1 cellular context compared by ENCODE assay signal in the genomic region with DNA sequence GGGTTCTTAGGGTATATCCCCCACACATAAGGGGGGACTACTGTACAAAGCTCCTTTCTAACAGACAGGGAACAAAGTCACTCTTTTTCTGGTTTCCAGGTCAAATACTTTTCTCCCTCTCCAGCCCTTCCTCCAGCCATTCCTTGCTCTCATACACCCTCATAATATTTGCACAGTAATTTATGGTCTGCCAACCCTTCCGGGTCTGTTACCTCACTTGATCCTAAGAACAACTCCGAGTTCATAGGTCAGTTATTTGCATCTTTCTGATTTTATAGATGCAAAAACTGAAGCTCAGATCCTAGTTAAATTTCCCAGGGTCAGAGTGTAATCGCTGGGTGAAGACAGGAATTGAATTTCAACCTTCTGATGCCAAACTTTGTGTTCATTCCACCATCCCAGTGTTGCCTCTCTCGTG.
TF ChIP-seq lines count a peak whose summit lies in the region.

No MANE protein-coding gene starts in this region.

TF ChIP-seq in HepG2, 621 proteins besides CTCF, POLR2A, EP300 and RAD21 (continued from another document and continues in another):
- TF ChIP-seq, protein P1, sequence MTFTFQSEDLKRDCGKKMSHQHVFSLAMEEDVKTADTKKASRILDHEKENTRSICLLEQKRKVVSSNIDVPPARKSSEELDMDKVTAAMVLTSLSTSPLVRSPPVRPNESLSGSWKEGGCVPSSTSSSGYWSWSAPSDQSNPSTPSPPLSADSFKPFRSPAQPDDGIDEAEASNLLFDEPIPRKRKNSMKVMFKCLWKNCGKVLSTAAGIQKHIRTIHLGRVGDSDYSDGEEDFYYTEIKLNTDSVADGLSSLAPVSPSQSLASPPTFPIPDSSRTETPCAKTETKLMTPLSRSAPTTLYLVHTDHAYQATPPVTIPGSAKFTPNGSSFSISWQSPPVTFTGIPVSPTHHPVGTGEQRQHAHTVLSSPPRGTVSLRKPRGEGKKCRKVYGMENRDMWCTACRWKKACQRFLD (CRISPR knock-in tag; IDR thresholded peaks at IDR 0.05; ENCODE audit: borderline replicate concordance): no peak
- TF ChIP-seq ELF3 (CRISPR knock-in tag; IDR thresholded peaks at IDR 0.05) (peak; percentile 95), YY1 (IDR thresholded peaks at IDR 0.05; ENCODE audit: insufficient read depth, insufficient replicate concordance, low read depth, low read length) (no peak), ZNF776 (CRISPR knock-in tag; IDR thresholded peaks at IDR 0.05) (no peak), GPN1 (CRISPR knock-in tag; IDR thresholded peaks at IDR 0.05; ENCODE audit: borderline replicate concordance) (no peak), GATA4 (IDR thresholded peaks at IDR 0.05; ENCODE audit: borderline replicate concordance, low read depth) (peak; percentile 19; the same call in 1 of the 2 replicates), GATAD1 (CRISPR knock-in tag; IDR thresholded peaks at IDR 0.05) (0 out of 2 replicates have a peak, but pooled peaks have one; percentile 23), TSC22D2 (CRISPR knock-in tag; IDR thresholded peaks at IDR 0.05; ENCODE audit: borderline replicate concordance) (no peak), ZFP36L1 (CRISPR knock-in tag; IDR thresholded peaks at IDR 0.05) (no peak), ZNF12 (CRISPR knock-in tag; IDR thresholded peaks at IDR 0.05) (peak; percentile 81; the same call in 1 of the 2 replicates), TEAD3 (CRISPR knock-in tag; optimal IDR thresholded peaks at IDR 0.05; ENCODE audit: borderline replicate concordance) (peak; percentile 76), ZNF329 (CRISPR knock-in tag; IDR thresholded peaks at IDR 0.05; ENCODE audit: low read depth) (no peak), ZNF354B (CRISPR knock-in tag; IDR thresholded peaks at IDR 0.05) (no peak), NR2F2 (IDR thresholded peaks at IDR 0.05; ENCODE audit: borderline replicate concordance, low read depth) (peak; percentile 58), NR3C1 (CRISPR knock-in tag; IDR thresholded peaks at IDR 0.05) (no peak), MED13 (CRISPR knock-in tag; IDR thresholded peaks at IDR 0.05) (no peak), ZNF839 (CRISPR knock-in tag; IDR thresholded peaks at IDR 0.05; ENCODE audit: borderline replicate concordance) (no peak), NCOA2 (CRISPR knock-in tag; IDR thresholded peaks at IDR 0.05) (peak; percentile 89), ZNF773 (CRISPR knock-in tag; IDR thresholded peaks at IDR 0.05; ENCODE audit: borderline replicate concordance) (no peak), ZFP62 (CRISPR knock-in tag; IDR thresholded peaks at IDR 0.05) (no peak), DPF2 (CRISPR knock-in tag; IDR thresholded peaks at IDR 0.05; ENCODE audit: borderline replicate concordance, low read depth) (0 out of 2 replicates have a peak, but pooled peaks have one; percentile 41), ZKSCAN1 (IDR thresholded peaks at IDR 0.05; ENCODE audit: low read length) (no peak), SNRNP70 (IDR thresholded peaks at IDR 0.05; ENCODE audit: low read depth, low read length) (no peak), FOSL1 (CRISPR knock-in tag; IDR thresholded peaks at IDR 0.05; ENCODE audit: borderline replicate concordance) (no peak)
- TF ChIP-seq, protein P2, sequence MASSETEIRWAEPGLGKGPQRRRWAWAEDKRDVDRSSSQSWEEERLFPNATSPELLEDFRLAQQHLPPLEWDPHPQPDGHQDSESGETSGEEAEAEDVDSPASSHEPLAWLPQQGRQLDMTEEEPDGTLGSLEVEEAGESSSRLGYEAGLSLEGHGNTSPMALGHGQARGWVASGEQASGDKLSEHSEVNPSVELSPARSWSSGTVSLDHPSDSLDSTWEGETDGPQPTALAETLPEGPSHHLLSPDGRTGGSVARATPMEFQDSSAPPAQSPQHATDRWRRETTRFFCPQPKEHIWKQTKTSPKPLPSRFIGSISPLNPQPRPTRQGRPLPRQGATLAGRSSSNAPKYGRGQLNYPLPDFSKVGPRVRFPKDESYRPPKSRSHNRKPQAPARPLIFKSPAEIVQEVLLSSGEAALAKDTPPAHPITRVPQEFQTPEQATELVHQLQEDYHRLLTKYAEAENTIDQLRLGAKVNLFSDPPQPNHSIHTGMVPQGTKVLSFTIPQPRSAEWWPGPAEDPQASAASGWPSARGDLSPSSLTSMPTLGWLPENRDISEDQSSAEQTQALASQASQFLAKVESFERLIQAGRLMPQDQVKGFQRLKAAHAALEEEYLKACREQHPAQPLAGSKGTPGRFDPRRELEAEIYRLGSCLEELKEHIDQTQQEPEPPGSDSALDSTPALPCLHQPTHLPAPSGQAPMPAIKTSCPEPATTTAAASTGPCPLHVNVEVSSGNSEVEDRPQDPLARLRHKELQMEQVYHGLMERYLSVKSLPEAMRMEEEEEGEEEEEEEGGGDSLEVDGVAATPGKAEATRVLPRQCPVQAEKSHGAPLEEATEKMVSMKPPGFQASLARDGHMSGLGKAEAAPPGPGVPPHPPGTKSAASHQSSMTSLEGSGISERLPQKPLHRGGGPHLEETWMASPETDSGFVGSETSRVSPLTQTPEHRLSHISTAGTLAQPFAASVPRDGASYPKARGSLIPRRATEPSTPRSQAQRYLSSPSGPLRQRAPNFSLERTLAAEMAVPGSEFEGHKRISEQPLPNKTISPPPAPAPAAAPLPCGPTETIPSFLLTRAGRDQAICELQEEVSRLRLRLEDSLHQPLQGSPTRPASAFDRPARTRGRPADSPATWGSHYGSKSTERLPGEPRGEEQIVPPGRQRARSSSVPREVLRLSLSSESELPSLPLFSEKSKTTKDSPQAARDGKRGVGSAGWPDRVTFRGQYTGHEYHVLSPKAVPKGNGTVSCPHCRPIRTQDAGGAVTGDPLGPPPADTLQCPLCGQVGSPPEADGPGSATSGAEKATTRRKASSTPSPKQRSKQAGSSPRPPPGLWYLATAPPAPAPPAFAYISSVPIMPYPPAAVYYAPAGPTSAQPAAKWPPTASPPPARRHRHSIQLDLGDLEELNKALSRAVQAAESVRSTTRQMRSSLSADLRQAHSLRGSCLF (CRISPR knock-in tag; IDR thresholded peaks at IDR 0.05; ENCODE audit: borderline replicate concordance): no peak
- TF ChIP-seq, protein P3, sequence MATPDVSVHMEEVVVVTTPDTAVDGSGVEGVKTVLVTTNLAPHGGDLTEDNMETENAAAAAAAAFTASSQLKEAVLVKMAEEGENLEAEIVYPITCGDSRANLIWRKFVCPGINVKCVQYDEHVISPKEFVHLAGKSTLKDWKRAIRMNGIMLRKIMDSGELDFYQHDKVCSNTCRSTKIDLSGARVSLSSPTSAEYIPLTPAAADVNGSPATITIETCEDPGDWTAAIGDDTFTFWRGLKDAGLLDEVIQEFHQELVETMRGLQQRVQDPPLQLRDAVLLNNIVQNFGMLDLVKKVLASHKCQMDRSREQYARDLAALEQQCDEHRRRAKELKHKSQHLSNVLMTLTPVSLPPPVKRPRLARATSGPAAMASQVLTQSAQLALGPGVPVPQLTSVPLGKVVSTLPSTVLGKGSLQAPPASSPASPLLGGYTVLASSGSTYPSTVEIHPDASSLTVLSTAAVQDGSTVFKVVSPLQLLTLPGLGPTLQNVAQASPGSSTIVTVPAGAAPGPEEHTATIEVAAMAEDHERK (CRISPR knock-in tag; IDR thresholded peaks at IDR 0.05; ENCODE audit: low read depth): no peak
- TF ChIP-seq, protein P4, sequence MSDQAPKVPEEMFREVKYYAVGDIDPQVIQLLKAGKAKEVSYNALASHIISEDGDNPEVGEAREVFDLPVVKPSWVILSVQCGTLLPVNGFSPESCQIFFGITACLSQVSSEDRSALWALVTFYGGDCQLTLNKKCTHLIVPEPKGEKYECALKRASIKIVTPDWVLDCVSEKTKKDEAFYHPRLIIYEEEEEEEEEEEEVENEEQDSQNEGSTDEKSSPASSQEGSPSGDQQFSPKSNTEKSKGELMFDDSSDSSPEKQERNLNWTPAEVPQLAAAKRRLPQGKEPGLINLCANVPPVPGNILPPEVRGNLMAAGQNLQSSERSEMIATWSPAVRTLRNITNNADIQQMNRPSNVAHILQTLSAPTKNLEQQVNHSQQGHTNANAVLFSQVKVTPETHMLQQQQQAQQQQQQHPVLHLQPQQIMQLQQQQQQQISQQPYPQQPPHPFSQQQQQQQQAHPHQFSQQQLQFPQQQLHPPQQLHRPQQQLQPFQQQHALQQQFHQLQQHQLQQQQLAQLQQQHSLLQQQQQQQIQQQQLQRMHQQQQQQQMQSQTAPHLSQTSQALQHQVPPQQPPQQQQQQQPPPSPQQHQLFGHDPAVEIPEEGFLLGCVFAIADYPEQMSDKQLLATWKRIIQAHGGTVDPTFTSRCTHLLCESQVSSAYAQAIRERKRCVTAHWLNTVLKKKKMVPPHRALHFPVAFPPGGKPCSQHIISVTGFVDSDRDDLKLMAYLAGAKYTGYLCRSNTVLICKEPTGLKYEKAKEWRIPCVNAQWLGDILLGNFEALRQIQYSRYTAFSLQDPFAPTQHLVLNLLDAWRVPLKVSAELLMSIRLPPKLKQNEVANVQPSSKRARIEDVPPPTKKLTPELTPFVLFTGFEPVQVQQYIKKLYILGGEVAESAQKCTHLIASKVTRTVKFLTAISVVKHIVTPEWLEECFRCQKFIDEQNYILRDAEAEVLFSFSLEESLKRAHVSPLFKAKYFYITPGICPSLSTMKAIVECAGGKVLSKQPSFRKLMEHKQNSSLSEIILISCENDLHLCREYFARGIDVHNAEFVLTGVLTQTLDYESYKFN (CRISPR knock-in tag; conservative IDR thresholded peaks at IDR 0.05): peak; percentile 84
- TF ChIP-seq, protein P5, sequence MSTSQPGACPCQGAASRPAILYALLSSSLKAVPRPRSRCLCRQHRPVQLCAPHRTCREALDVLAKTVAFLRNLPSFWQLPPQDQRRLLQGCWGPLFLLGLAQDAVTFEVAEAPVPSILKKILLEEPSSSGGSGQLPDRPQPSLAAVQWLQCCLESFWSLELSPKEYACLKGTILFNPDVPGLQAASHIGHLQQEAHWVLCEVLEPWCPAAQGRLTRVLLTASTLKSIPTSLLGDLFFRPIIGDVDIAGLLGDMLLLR (CRISPR knock-in tag; IDR thresholded peaks at IDR 0.05): no peak
- TF ChIP-seq, protein P6, sequence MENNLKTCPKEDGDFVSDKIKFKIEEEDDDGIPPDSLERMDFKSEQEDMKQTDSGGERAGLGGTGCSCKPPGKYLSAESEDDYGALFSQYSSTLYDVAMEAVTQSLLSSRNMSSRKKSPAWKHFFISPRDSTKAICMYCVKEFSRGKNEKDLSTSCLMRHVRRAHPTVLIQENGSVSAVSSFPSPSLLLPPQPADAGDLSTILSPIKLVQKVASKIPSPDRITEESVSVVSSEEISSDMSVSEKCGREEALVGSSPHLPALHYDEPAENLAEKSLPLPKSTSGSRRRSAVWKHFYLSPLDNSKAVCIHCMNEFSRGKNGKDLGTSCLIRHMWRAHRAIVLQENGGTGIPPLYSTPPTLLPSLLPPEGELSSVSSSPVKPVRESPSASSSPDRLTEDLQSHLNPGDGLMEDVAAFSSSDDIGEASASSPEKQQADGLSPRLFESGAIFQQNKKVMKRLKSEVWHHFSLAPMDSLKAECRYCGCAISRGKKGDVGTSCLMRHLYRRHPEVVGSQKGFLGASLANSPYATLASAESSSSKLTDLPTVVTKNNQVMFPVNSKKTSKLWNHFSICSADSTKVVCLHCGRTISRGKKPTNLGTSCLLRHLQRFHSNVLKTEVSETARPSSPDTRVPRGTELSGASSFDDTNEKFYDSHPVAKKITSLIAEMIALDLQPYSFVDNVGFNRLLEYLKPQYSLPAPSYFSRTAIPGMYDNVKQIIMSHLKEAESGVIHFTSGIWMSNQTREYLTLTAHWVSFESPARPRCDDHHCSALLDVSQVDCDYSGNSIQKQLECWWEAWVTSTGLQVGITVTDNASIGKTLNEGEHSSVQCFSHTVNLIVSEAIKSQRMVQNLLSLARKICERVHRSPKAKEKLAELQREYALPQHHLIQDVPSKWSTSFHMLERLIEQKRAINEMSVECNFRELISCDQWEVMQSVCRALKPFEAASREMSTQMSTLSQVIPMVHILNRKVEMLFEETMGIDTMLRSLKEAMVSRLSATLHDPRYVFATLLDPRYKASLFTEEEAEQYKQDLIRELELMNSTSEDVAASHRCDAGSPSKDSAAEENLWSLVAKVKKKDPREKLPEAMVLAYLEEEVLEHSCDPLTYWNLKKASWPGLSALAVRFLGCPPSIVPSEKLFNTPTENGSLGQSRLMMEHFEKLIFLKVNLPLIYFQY (CRISPR knock-in tag; IDR thresholded peaks at IDR 0.05; ENCODE audit: borderline replicate concordance): 0 out of 2 replicates have a peak, but pooled peaks have one; percentile 43
- TF ChIP-seq, protein P7, sequence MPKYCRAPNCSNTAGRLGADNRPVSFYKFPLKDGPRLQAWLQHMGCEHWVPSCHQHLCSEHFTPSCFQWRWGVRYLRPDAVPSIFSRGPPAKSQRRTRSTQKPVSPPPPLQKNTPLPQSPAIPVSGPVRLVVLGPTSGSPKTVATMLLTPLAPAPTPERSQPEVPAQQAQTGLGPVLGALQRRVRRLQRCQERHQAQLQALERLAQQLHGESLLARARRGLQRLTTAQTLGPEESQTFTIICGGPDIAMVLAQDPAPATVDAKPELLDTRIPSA (CRISPR knock-in tag; IDR thresholded peaks at IDR 0.05; ENCODE audit: borderline replicate concordance): no peak
- TF ChIP-seq, protein P8, sequence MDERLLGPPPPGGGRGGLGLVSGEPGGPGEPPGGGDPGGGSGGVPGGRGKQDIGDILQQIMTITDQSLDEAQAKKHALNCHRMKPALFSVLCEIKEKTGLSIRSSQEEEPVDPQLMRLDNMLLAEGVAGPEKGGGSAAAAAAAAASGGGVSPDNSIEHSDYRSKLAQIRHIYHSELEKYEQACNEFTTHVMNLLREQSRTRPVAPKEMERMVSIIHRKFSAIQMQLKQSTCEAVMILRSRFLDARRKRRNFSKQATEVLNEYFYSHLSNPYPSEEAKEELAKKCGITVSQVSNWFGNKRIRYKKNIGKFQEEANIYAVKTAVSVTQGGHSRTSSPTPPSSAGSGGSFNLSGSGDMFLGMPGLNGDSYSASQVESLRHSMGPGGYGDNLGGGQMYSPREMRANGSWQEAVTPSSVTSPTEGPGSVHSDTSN (CRISPR knock-in tag; IDR thresholded peaks at IDR 0.05): no peak
- TF ChIP-seq, protein P9, sequence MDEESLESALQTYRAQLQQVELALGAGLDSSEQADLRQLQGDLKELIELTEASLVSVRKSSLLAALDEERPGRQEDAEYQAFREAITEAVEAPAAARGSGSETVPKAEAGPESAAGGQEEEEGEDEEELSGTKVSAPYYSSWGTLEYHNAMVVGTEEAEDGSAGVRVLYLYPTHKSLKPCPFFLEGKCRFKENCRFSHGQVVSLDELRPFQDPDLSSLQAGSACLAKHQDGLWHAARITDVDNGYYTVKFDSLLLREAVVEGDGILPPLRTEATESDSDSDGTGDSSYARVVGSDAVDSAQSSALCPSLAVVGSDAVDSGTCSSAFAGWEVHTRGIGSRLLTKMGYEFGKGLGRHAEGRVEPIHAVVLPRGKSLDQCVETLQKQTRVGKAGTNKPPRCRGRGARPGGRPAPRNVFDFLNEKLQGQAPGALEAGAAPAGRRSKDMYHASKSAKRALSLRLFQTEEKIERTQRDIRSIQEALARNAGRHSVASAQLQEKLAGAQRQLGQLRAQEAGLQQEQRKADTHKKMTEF (CRISPR knock-in tag; IDR thresholded peaks at IDR 0.05): peak; percentile 68
- TF ChIP-seq, protein P10, sequence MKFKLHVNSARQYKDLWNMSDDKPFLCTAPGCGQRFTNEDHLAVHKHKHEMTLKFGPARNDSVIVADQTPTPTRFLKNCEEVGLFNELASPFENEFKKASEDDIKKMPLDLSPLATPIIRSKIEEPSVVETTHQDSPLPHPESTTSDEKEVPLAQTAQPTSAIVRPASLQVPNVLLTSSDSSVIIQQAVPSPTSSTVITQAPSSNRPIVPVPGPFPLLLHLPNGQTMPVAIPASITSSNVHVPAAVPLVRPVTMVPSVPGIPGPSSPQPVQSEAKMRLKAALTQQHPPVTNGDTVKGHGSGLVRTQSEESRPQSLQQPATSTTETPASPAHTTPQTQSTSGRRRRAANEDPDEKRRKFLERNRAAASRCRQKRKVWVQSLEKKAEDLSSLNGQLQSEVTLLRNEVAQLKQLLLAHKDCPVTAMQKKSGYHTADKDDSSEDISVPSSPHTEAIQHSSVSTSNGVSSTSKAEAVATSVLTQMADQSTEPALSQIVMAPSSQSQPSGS (CRISPR knock-in tag; IDR thresholded peaks at IDR 0.05): no peak
- TF ChIP-seq, protein P11, sequence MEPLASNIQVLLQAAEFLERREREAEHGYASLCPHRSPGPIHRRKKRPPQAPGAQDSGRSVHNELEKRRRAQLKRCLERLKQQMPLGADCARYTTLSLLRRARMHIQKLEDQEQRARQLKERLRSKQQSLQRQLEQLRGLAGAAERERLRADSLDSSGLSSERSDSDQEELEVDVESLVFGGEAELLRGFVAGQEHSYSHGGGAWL (CRISPR knock-in tag; IDR thresholded peaks at IDR 0.05): no peak
